19 cellular contexts compared by ENCODE assay signal in genomic region chr1:14866841-14867626, GRCh38.
"Had no signal": no experiment of that assay in that cellular context is flagged by ENCODE, and none has a peak within 500 bp of the region (broad histone marks: within the 10 kb centered on the region; RNA-seq: fewer than 3 reads in every experiment).

No MANE protein-coding gene starts in this region.

- H3K36me3 ChIP-seq: prostate gland, sigmoid colon, suprapubic skin, upper lobe of left lung had no signal

- H3K27ac Mint-ChIP-seq: activated CD8-positive, alpha-beta memory T cell treated with anti-CD3 and anti-CD28 coated beads, Interleukin-2, amount 10 ng/mL, durations not matched to agents 7 days and 5 days; activated T-cell treated with anti-CD3 and anti-CD28 coated beads, Interleukin-2, amount 50 U/mL, for 24 hours; effector memory CD8-positive, alpha-beta T cell; naive thymus-derived CD8-positive, alpha-beta T cell; T-helper 2 cell treated with Interferon-gamma antibody and Interleukin-4, amounts not matched to agents 5 μg/mL and 100 μg/mL, for 36 hours had no signal

- ATAC-seq: activated CD4-positive, CD25-positive, alpha-beta regulatory T cell treated with anti-CD3 and anti-CD28 coated beads, Interleukin-2, amount 50 U/mL, for 24 hours; activated CD8-positive, alpha-beta memory T cell treated with anti-CD3 and anti-CD28 coated beads, Interleukin-2, amount 10 ng/mL, durations not matched to agents 7 days and 5 days; activated naive CD4-positive, alpha-beta T cell treated with anti-CD3 and anti-CD28 coated beads, Interleukin-2, amount 50 U/mL, for 72 hours; body of pancreas; effector memory CD8-positive, alpha-beta T cell; naive thymus-derived CD8-positive, alpha-beta T cell; stimulated activated naive CD8-positive, alpha-beta T cell treated with anti-CD3 and anti-CD28 coated beads, Interleukin-15, Interleukin-2, amounts not matched to agents 100 U/mL and 50 U/mL, for 24 hours had no signal

- H3K9me3 ChIP-seq: body of pancreas, prostate gland, sigmoid colon, suprapubic skin, upper lobe of left lung had no signal

- H3K27me3 ChIP-seq: body of pancreas, sigmoid colon, suprapubic skin, upper lobe of left lung had no signal

- H3K36me3 Mint-ChIP-seq: activated CD8-positive, alpha-beta memory T cell treated with anti-CD3 and anti-CD28 coated beads, Interleukin-2, amount 10 ng/mL, durations not matched to agents 7 days and 5 days; activated naive CD4-positive, alpha-beta T cell treated with anti-CD3 and anti-CD28 coated beads, Interleukin-2, amount 50 U/mL, for 72 hours; naive thymus-derived CD8-positive, alpha-beta T cell had no signal

- DNase-seq: activated CD4-positive, alpha-beta T cell treated with anti-CD3 and anti-CD28 coated beads, Interleukin-2, amount 50 U/mL, for 48 hours; activated CD8-positive, alpha-beta memory T cell treated with anti-CD3 and anti-CD28 coated beads, Interleukin-2, amount 10 ng/mL, durations not matched to agents 7 days and 5 days; activated effector memory CD4-positive, alpha-beta T cell treated with anti-CD3 and anti-CD28 coated beads, Interleukin-2, amount 50 U/mL, for 16 hours; activated T-cell treated with anti-CD3 and anti-CD28 coated beads, Interleukin-2, amount 50 U/mL, for 24 hours; amniotic stem cell; body of pancreas; effector memory CD8-positive, alpha-beta T cell; naive thymus-derived CD8-positive, alpha-beta T cell; nucleus accumbens; sigmoid colon; stimulated activated CD4-positive, alpha-beta T cell treated with anti-CD3 and anti-CD28 coated beads, Interleukin-12 subunit alpha, Interleukin-12 subunit beta, amount 100 ng/mL, for 4 hours; stimulated activated naive CD8-positive, alpha-beta T cell treated with anti-CD3 and anti-CD28 coated beads, Interleukin-15, Interleukin-2, amounts not matched to agents 100 U/mL and 50 U/mL, for 24 hours; upper lobe of left lung had no signal

- H3K4me1 ChIP-seq: body of pancreas, prostate gland, sigmoid colon, suprapubic skin, upper lobe of left lung had no signal

- H3K4me3 Mint-ChIP-seq: activated CD8-positive, alpha-beta memory T cell treated with anti-CD3 and anti-CD28 coated beads, Interleukin-2, amount 10 ng/mL, durations not matched to agents 7 days and 5 days; activated T-cell treated with anti-CD3 and anti-CD28 coated beads, Interleukin-2, amount 50 U/mL, for 24 hours; central memory CD8-positive, alpha-beta T cell; effector memory CD8-positive, alpha-beta T cell; naive thymus-derived CD8-positive, alpha-beta T cell; T-helper 2 cell treated with Interferon-gamma antibody and Interleukin-4, amounts not matched to agents 5 μg/mL and 100 μg/mL, for 36 hours had no signal

- H3K4me3 ChIP-seq: body of pancreas, prostate gland, sigmoid colon, suprapubic skin, upper lobe of left lung had no signal

- H3K27ac ChIP-seq: body of pancreas, prostate gland, sigmoid colon, suprapubic skin, upper lobe of left lung had no signal

- H3K27me3 Mint-ChIP-seq: activated CD8-positive, alpha-beta memory T cell treated with anti-CD3 and anti-CD28 coated beads, Interleukin-2, amount 10 ng/mL, durations not matched to agents 7 days and 5 days had no signal

- H3K9me3 Mint-ChIP-seq: activated naive CD4-positive, alpha-beta T cell treated with anti-CD3 and anti-CD28 coated beads, Interleukin-2, amount 50 U/mL, for 72 hours; activated T-cell treated with anti-CD3 and anti-CD28 coated beads, Interleukin-2, amount 50 U/mL, for 24 hours; central memory CD8-positive, alpha-beta T cell; effector memory CD8-positive, alpha-beta T cell; naive thymus-derived CD8-positive, alpha-beta T cell; T-helper 2 cell treated with Interferon-gamma antibody and Interleukin-4, amounts not matched to agents 5 μg/mL and 100 μg/mL, for 36 hours had no signal

- H3K4me1 Mint-ChIP-seq: activated CD8-positive, alpha-beta memory T cell treated with anti-CD3 and anti-CD28 coated beads, Interleukin-2, amount 10 ng/mL, durations not matched to agents 7 days and 5 days; central memory CD8-positive, alpha-beta T cell; naive thymus-derived CD8-positive, alpha-beta T cell had no signal
